Comparison of ENCODE assay signal across 8 cellular contexts in genomic region chr22:36362819-36363377, GRCh38. TPM values are rescaled to one million over a fixed set of nuclear protein-coding genes. Genes with fewer than 3 reads are reported as not detected.
DNase-seq lines count a peak whose midpoint lies in the region; ATAC-seq, FAIRE-seq and TF ChIP-seq lines count a peak whose summit lies in the region.

No MANE protein-coding gene starts in this region.

- H3K14ac ChIP-seq in neuronal stem cell (ENCODE audit: low read length), result no peak overlapping the region

- CTCF ChIA-PET in PC-9 (lab: Charles Lee), result interaction anchor here (0.6 kb wide), 1 partner anchor 17 kb away, joined by 3 read pairs; no protein-coding TSS in a partner anchor

- H3K9ac ChIP-seq in neuronal stem cell (ENCODE audit: low read depth, low read length, poor library complexity), result no peak overlapping the region

- peak overlapping the region; percentile 74 for H3K4me2 ChIP-seq in PC-9
- H3K4me2 ChIP-seq in neuronal stem cell (ENCODE audit: insufficient read depth, low read length, poor library complexity, severe bottlenecking), result no peak overlapping the region

- POLR2A ChIA-PET in PC-9 (lab: Charles Lee; ENCODE audit: unreplicated experiment), result interaction anchor here (0.5 kb wide), 1 partner anchor 12 kb away, joined by 4 read pairs; no protein-coding TSS in a partner anchor

- H3K79me1 ChIP-seq in neuronal stem cell (ENCODE audit: low read depth, low read length), result peaks cover 13% of the 10 kb centered on the region

- BruUV-seq in PC-9 (replicated peaks; lab: Mats Ljungman, UMichigan), result no TSS peak

- peak overlapping the region; percentile 38 for H2AK5ac ChIP-seq in neuronal stem cell (ENCODE audit: low read depth, low read length)

- H3K4me3 ChIP-seq in PC-9 (no peak overlapping the region), coronary artery (peak overlapping the region; percentile 29), neuronal stem cell (ENCODE audit: low read length in 2 of 2) (no peak overlapping the region)

- H3K27ac ChIP-seq in PC-9 (peak overlapping the region; percentile 53), coronary artery (peak overlapping the region; percentile 90 to 98), neuronal stem cell (replicated peaks; ENCODE audit: low read length) (no peak overlapping the region)

- TF ChIP-seq CTCF in PC-9 (conservative IDR thresholded peaks at IDR 0.05), result no peak
- no peak for TF ChIP-seq CTCF in coronary artery (IDR thresholded peaks at IDR 0.05)

- no peaks in the 10 kb centered on the region for H3K9me3 ChIP-seq in PC-9 (ENCODE audit: insufficient read depth, low read depth)
- no peaks in the 10 kb centered on the region for H3K9me3 ChIP-seq in neuronal stem cell (replicated peaks in 1 of 2; ENCODE audit: control insufficient read depth in 2 of 2, insufficient read depth in 1 of 2, low read depth in 1 of 2, low read length in 2 of 2)

- peaks cover 100% of the 10 kb centered on the region for H3K79me2 ChIP-seq in PC-9 (ENCODE audit: low read depth)

- peaks cover 93% of the 10 kb centered on the region for H3F3A ChIP-seq in PC-9 (ENCODE audit: insufficient read depth, low read depth)

- no peak overlapping the region for H2BK120ac ChIP-seq in neuronal stem cell (ENCODE audit: low read depth, low read length)

- no peak overlapping the region for H2BK12ac ChIP-seq in neuronal stem cell (ENCODE audit: low read length)

- no peak overlapping the region for H2BK15ac ChIP-seq in neuronal stem cell (ENCODE audit: low read length)

- H3K18ac ChIP-seq in neuronal stem cell (ENCODE audit: low read length), result peak overlapping the region; percentile 38

- DNase-seq in AG20443 (ENCODE audit: low spot score), result peak; percentile 42
- DNase-seq in PC-9, result no peak
- no peak for DNase-seq in coronary artery (ENCODE audit: low spot score)
- no peak for DNase-seq in neuronal stem cell (ENCODE audit: low spot score)
- DNase-seq in RCC 7860 (ENCODE audit: low spot score), result no peak

- H3K4ac ChIP-seq in neuronal stem cell (ENCODE audit: low read length), result no peak overlapping the region

- H2AFZ ChIP-seq in PC-9 (no peak overlapping the region), neuronal stem cell (ENCODE audit: low read length) (no peak overlapping the region)

- intact Hi-C loops in PC-9 (cut with micrococcal nuclease; ENCODE audit: unreplicated experiment), result no loop called here

- no peak overlapping the region for H4K91ac ChIP-seq in neuronal stem cell (ENCODE audit: low read depth, low read length, poor library complexity)

- no peak for FAIRE-seq in RCC 7860 (lab: Jason Lieb, UNC)

- H4K8ac ChIP-seq in neuronal stem cell (ENCODE audit: low read depth, low read length), result no peak overlapping the region

- no peak overlapping the region for H3K23ac ChIP-seq in neuronal stem cell (ENCODE audit: low read depth, low read length, poor library complexity)

- peaks cover 98% of the 10 kb centered on the region for H4K20me1 ChIP-seq in PC-9 (ENCODE audit: insufficient read depth)

- ATAC-seq in HG02763 (IDR thresholded peaks at IDR 0.05; ENCODE audit: unreplicated experiment) (no peak), HG03571 (IDR thresholded peaks at IDR 0.05; ENCODE audit: unreplicated experiment) (no peak), GM19452 (IDR thresholded peaks at IDR 0.05; ENCODE audit: unreplicated experiment) (no peak)

- H3K4me1 ChIP-seq in PC-9 (replicated peaks; ENCODE audit: insufficient read depth), result peaks cover 99% of the 10 kb centered on the region
- H3K4me1 ChIP-seq in neuronal stem cell (ENCODE audit: control insufficient read depth in 2 of 2, insufficient read depth in 1 of 2, low read depth in 1 of 2, low read length in 2 of 2), result peaks cover 25 to 66% of the 10 kb centered on the region in 2 donors

- H2BK5ac ChIP-seq in neuronal stem cell (ENCODE audit: low read length), result no peak overlapping the region

- H3K36me3 ChIP-seq in PC-9 (ENCODE audit: low read depth) (peaks cover 28% of the 10 kb centered on the region; the same call in 1 of the 2 replicates), neuronal stem cell (replicated peaks in 1 of 2; ENCODE audit: control insufficient read depth in 2 of 2, insufficient read depth in 2 of 2, low read length in 2 of 2) (peaks cover 0 to 25% of the 10 kb centered on the region in 2 donors)

- no peaks in the 10 kb centered on the region for H3K9me2 ChIP-seq in PC-9 (ENCODE audit: insufficient read depth)

- H3K27me3 ChIP-seq in PC-9 (ENCODE audit: insufficient read depth, low read depth) (no peaks in the 10 kb centered on the region), neuronal stem cell (ENCODE audit: control insufficient read depth in 3 of 3, insufficient read depth in 3 of 3, low read depth in 1 of 3, low read length in 3 of 3) (no peaks in the 10 kb centered on the region)

- WGBS in neuronal stem cell (ENCODE audit: extremely low coverage in 2 of 2, insufficient read length in 2 of 2, insufficient replicate concordance in 1 of 2), 2 donors, result no CpG with 5 or more reads among the region's 3 CpGs

RNA-seq across cellular contexts. Expression of gene MYH9, which starts 24.9 kb away (rescaled TPM):
- 758 and 776 TPM in 2 replicates for total RNA-seq in PC-9 (2021)
- 60.4 TPM for polyA plus RNA-seq in neuronal stem cell (2013, experiment 1 of 2)
- polyA plus RNA-seq in neuronal stem cell (2013, experiment 2 of 2), result 59.3 TPM
